Comparison of ENCODE assay signal across 8 cellular contexts in the genomic region with DNA sequence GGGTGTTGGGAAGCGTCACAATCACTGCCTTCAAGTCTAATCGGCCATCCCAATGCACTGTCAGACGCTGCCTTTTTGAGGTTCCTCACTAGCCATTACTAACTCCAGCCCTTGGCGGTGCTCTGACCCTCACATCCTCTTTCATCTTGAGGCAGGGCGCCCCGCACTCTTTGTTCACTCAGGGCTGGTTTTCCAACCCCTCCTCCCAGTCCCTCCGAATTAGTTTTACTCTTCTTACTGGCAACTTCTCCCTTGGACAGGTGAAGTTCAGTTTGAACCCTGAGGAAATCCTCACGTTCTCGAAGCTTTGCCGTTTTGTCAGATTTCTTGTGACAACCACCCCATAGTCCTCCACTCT. TPM values are rescaled to one million over a fixed set of nuclear protein-coding genes. Genes with fewer than 3 reads are reported as not detected.
DNase-seq lines count a peak whose midpoint lies in the region; TF ChIP-seq lines count a peak whose summit lies in the region.

No MANE protein-coding gene starts in this region.

- H3K23ac ChIP-seq in neuronal stem cell (ENCODE audit: low read depth, low read length, poor library complexity) = no peak overlapping the region

- no peak overlapping the region for H3K14ac ChIP-seq in neuronal stem cell (ENCODE audit: low read length)

- H3K9me3 ChIP-seq in Loucy (ENCODE audit: insufficient read depth, low read depth, low read length) = no peaks in the 10 kb centered on the region
- peaks cover 0 to 7% of the 10 kb centered on the region in 2 donors for H3K9me3 ChIP-seq in neuronal stem cell (replicated peaks in 1 of 2; ENCODE audit: control insufficient read depth in 2 of 2, insufficient read depth in 1 of 2, low read depth in 1 of 2, low read length in 2 of 2)

- H3K9ac ChIP-seq in Loucy (ENCODE audit: low read depth, low read length, poor library complexity, severe bottlenecking) (peak overlapping the region; percentile 80), neuronal stem cell (ENCODE audit: low read depth, low read length, poor library complexity) (peak overlapping the region; percentile 94)

- H3K4ac ChIP-seq in neuronal stem cell (ENCODE audit: low read length) = no peak overlapping the region

- no peak overlapping the region for H4K8ac ChIP-seq in neuronal stem cell (ENCODE audit: low read depth, low read length)

- H2AFZ ChIP-seq in Loucy (ENCODE audit: low read length) (0 out of 2 replicates have a peak overlapping the region, but pooled peaks have one; percentile 9), neuronal stem cell (ENCODE audit: low read length) (peak overlapping the region; percentile 84)

- no peaks in the 10 kb centered on the region for H3K79me1 ChIP-seq in neuronal stem cell (ENCODE audit: low read depth, low read length)

- H3K27me3 ChIP-seq in Loucy (ENCODE audit: insufficient read depth, low read length, poor library complexity, severe bottlenecking) (peaks cover 7% of the 10 kb centered on the region), dorsolateral prefrontal cortex (no peaks in the 10 kb centered on the region), neuronal stem cell (ENCODE audit: control insufficient read depth in 3 of 3, insufficient read depth in 3 of 3, low read depth in 1 of 3, low read length in 3 of 3) (no peaks in the 10 kb centered on the region)

- no peak overlapping the region for H2AK5ac ChIP-seq in neuronal stem cell (ENCODE audit: low read depth, low read length)

- H3K4me3 ChIP-seq in Loucy (ENCODE audit: low read length, poor library complexity, severe bottlenecking) = peak overlapping the region; percentile 99
- H3K4me3 ChIP-seq in dorsolateral prefrontal cortex = peak overlapping the region; percentile 59 to 98 (median 84)
- H3K4me3 ChIP-seq in neuronal stem cell (ENCODE audit: low read length in 2 of 2) = peak overlapping the region; percentile 75 to 89

- H3K4me1 ChIP-seq in Loucy (ENCODE audit: insufficient read depth, low read length, poor library complexity, severe bottlenecking) = peaks cover 18% of the 10 kb centered on the region
- peaks cover 6 to 16% of the 10 kb centered on the region in 2 donors for H3K4me1 ChIP-seq in neuronal stem cell (ENCODE audit: control insufficient read depth in 2 of 2, insufficient read depth in 1 of 2, low read depth in 1 of 2, low read length in 2 of 2)

- TF ChIP-seq CTCF in Loucy (conservative IDR thresholded peaks at IDR 0.05; ENCODE audit: low read length) (no peak), dorsolateral prefrontal cortex (IDR thresholded peaks at IDR 0.05 in 54 of 56, conservative IDR thresholded peaks at IDR 0.05 in 2 of 56; ENCODE audit: low read depth in 1 of 56, partially characterized antibody in 56 of 56) (no peak)

- no peaks in the 10 kb centered on the region for H3K9me2 ChIP-seq in Loucy (replicated peaks; ENCODE audit: low read depth, low read length)

- no peak overlapping the region for H4K91ac ChIP-seq in neuronal stem cell (ENCODE audit: low read depth, low read length, poor library complexity)

- peaks cover 14% of the 10 kb centered on the region for H4K20me1 ChIP-seq in Loucy (ENCODE audit: insufficient read depth, low read length, poor library complexity, severe bottlenecking)

- H3K27ac ChIP-seq in dorsolateral prefrontal cortex (peak overlapping the region; percentile 41 to 98 (median 89)), neuronal stem cell (replicated peaks; ENCODE audit: low read length) (peak overlapping the region; percentile 71)

- H3K36me3 ChIP-seq in Loucy (ENCODE audit: insufficient read depth, low read length) = peaks cover 13% of the 10 kb centered on the region
- H3K36me3 ChIP-seq in neuronal stem cell (replicated peaks in 1 of 2; ENCODE audit: control insufficient read depth in 2 of 2, insufficient read depth in 2 of 2, low read length in 2 of 2) = peaks cover 18 to 44% of the 10 kb centered on the region in 2 donors

- H3F3A ChIP-seq in Loucy (ENCODE audit: low read depth) = peaks cover 13% of the 10 kb centered on the region

- DNase-seq in NCI-H82 treated with DMSO at 0.1 percent for 48 hours (lab: John Stamatoyannopoulos, UW; ENCODE audit: unreplicated experiment) (peak; percentile 12), NCI-H82 (lab: John Stamatoyannopoulos, UW) (no peak), dorsolateral prefrontal cortex (no peak), neuronal stem cell (ENCODE audit: low spot score) (no peak), RPMI8226 (no peak), head of caudate nucleus (no peak)
- no peak for DNase-seq in stimulated activated CD8-positive, alpha-beta memory T cell treated with anti-CD3 and anti-CD28 coated beads, Interleukin-4, amount 100 ng/mL, for 48 hours

- H2BK15ac ChIP-seq in neuronal stem cell (ENCODE audit: low read length) = no peak overlapping the region

- no peak overlapping the region for H2BK12ac ChIP-seq in neuronal stem cell (ENCODE audit: low read length)

- no CpG with 5 or more reads among the region's 10 CpGs for WGBS in neuronal stem cell (ENCODE audit: extremely low coverage in 2 of 2, insufficient read length in 2 of 2, insufficient replicate concordance in 1 of 2), 2 donors

- H2BK5ac ChIP-seq in neuronal stem cell (ENCODE audit: low read length) = no peak overlapping the region

- intact Hi-C loops in dorsolateral prefrontal cortex (cut with DNase I) = loop anchor here (2.0 to 10.0 kb wide), 6 partner anchors 14 to 516 kb away; a partner anchor contains a TSS
- intact Hi-C loops in head of caudate nucleus (cut with DNase I) = loop anchor here (5.0 kb wide), 1 partner anchor 34 kb away; a partner anchor contains a TSS

- no peak overlapping the region for H3K18ac ChIP-seq in neuronal stem cell (ENCODE audit: low read length)

- H3K4me2 ChIP-seq in Loucy (ENCODE audit: low read depth, low read length, poor library complexity, severe bottlenecking) (peak overlapping the region; percentile 97), neuronal stem cell (ENCODE audit: insufficient read depth, low read length, poor library complexity, severe bottlenecking) (peak overlapping the region; percentile 79)

- H3K79me2 ChIP-seq in Loucy (ENCODE audit: insufficient read depth, low read length) = peaks cover 35% of the 10 kb centered on the region

- no peak overlapping the region for H2BK120ac ChIP-seq in neuronal stem cell (ENCODE audit: low read depth, low read length)

RNA-seq across cellular contexts. Expression of a gene that starts 0.6 kb away (rescaled TPM):
- total RNA-seq in dorsolateral prefrontal cortex = 10 to 100 TPM in 25 of 120 experiments, 1 to 10 TPM in 95; 4.3 to 14.7 (median 8.4) TPM
- polyA plus RNA-seq in neuronal stem cell (2013, experiment 1 of 2) = 3.9 TPM
- 3.9 TPM for polyA plus RNA-seq in neuronal stem cell (2013, experiment 2 of 2)

RNA-seq across cellular contexts. Expression of a gene that starts 2.2 kb away (rescaled TPM):
- 1,000 to 10,000 TPM in 91 of 120 experiments, 100 to 1,000 TPM in 29; 743 to 1,715 (median 1,080) TPM for total RNA-seq in dorsolateral prefrontal cortex
- polyA plus RNA-seq in neuronal stem cell (2013, experiment 1 of 2) = 16,336 TPM
- polyA plus RNA-seq in neuronal stem cell (2013, experiment 2 of 2) = 16,107 TPM

RNA-seq across cellular contexts. Expression of a gene that starts 9.4 kb away (rescaled TPM):
- total RNA-seq in dorsolateral prefrontal cortex = 10 to 100 TPM; 32.5 to 86.2 (median 56.5) TPM
- polyA plus RNA-seq in neuronal stem cell (2013, experiment 1 of 2) = 33.2 TPM
- polyA plus RNA-seq in neuronal stem cell (2013, experiment 2 of 2) = 33.3 TPM

RNA-seq across cellular contexts. Expression of a gene that starts 14.3 kb away (rescaled TPM):
- 10 to 100 TPM; 40.1 to 80.6 (median 58.7) TPM for total RNA-seq in dorsolateral prefrontal cortex
- 191 TPM for polyA plus RNA-seq in neuronal stem cell (2013, experiment 1 of 2)
- polyA plus RNA-seq in neuronal stem cell (2013, experiment 2 of 2) = 193 TPM

RNA-seq across cellular contexts. Expression of a gene that starts 33.7 kb away (rescaled TPM):
- 100 to 1,000 TPM in 116 of 120 experiments, 10 to 100 TPM in 4; 75.7 to 236 (median 160) TPM for total RNA-seq in dorsolateral prefrontal cortex
- polyA plus RNA-seq in neuronal stem cell (2013, experiment 1 of 2) = 232 TPM
- 230 TPM for polyA plus RNA-seq in neuronal stem cell (2013, experiment 2 of 2)
